Comparison of ENCODE assay signal across 7 cellular contexts in the genomic region with DNA sequence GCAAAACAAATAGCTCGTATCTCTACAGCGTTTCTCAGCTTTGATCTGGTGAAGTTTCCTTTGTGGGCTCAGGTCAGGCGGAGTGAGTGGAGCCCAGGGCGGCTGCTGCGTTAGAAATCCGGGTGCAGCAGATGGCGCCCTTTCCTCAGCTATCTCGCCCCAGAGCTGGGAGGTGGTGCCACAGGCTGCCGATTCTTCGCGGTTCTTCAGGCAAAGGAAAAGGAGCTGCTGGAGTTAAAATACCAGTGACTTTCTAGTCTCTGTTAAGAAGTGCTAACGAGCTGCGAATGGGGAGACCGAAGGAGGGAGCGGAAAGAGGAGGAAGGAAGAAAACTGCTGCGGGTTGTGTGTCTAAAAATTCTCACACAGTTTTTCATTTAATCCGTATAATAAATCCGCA.
DNase-seq lines count a peak whose midpoint lies in the region; ATAC-seq, FAIRE-seq and TF ChIP-seq lines count a peak whose summit lies in the region.

No MANE protein-coding gene starts in this region.

- no TSS peak for BruUV-seq in endothelial cell of umbilical vein (replicated peaks; lab: Mats Ljungman, UMichigan)

- POLR2A ChIA-PET in endothelial cell of umbilical vein (lab: Charles Lee): no interaction called here

- no peaks in the 10 kb centered on the region for H3K9me1 ChIP-seq in endothelial cell of umbilical vein (replicated peaks; ENCODE audit: control insufficient read depth, extremely low read depth, insufficient read depth, low read length)

- intact Hi-C loops in endothelial cell of umbilical vein (cut with micrococcal nuclease): loop anchor here (1.0 to 5.0 kb wide), 7 partner anchors 44 to 1099 kb away; partner anchors contain the start of gene TLL1

- no peaks in the 10 kb centered on the region for H3K27me3 ChIP-seq in endothelial cell of umbilical vein (ENCODE audit: control insufficient read depth in 2 of 2, insufficient read depth in 2 of 2, low read length in 2 of 2)

- CTCF ChIA-PET in endothelial cell of umbilical vein (lab: Charles Lee): interaction anchor here (0.6 to 4.0 kb wide), 77 partner anchors 9 to 1796 kb away, joined by 3 to 82 read pairs (median 4); partner anchors contain the start of genes TLL1 and TMEM192

- H3K27ac ChIP-seq in endothelial cell of umbilical vein (ENCODE audit: insufficient read depth, low read depth, low read length): no peak overlapping the region

- H3K4me3 ChIP-seq in endothelial cell of umbilical vein (replicated peaks in 1 of 3; ENCODE audit: insufficient read depth in 1 of 3, low read depth in 1 of 3, low read length in 3 of 3): peak overlapping the region in 1 of 3 experiments; percentile 31

- peak; percentile 71 to 81 for TF ChIP-seq CTCF in endothelial cell of umbilical vein (IDR thresholded peaks at IDR 0.05; ENCODE audit: extremely low read depth in 1 of 2, insufficient read depth in 1 of 2, low read depth in 1 of 2, low read length in 2 of 2)

- peaks cover 24 to 40% (median 27%) of the 10 kb centered on the region in 3 donors for H3K27me3 Mint-ChIP-seq in naive B cell

- FAIRE-seq in endothelial cell of umbilical vein (lab: Jason Lieb, UNC): peak; percentile 87

- DNase-seq in NCI-H460 (ENCODE audit: extremely low read depth, low read depth) (peak; percentile 57), endothelial cell of umbilical vein (ENCODE audit: low read depth, low spot score) (peak; percentile 64), naive B cell (peak; percentile 15)
- peak; percentile 85 for DNase-seq in activated CD8-positive, alpha-beta memory T cell treated with anti-CD3 and anti-CD28 coated beads for 24 hours
- DNase-seq in stimulated activated effector memory CD8-positive, alpha-beta T cell treated with anti-CD3 and anti-CD28 coated beads, Interleukin-12 subunit alpha, Interleukin-12 subunit beta, amount 100 ng/mL, for 72 hours (ENCODE audit: low spot score in 2 of 2): peak; percentile 49 to 70

- H3K27ac Mint-ChIP-seq in naive B cell: peak overlapping the region in 2 of 6 donors; percentile 17 to 96
- H3K27ac Mint-ChIP-seq in stimulated activated effector memory CD8-positive, alpha-beta T cell treated with anti-CD3 and anti-CD28 coated beads, Interleukin-12 subunit alpha, Interleukin-12 subunit beta, amount 100 ng/mL, for 72 hours: no peak overlapping the region

- H3K36me3 Mint-ChIP-seq in naive B cell: no peaks in the 10 kb centered on the region
- no peaks in the 10 kb centered on the region for H3K36me3 Mint-ChIP-seq in stimulated activated effector memory CD8-positive, alpha-beta T cell treated with anti-CD3 and anti-CD28 coated beads, Interleukin-12 subunit alpha, Interleukin-12 subunit beta, amount 100 ng/mL, for 72 hours

- H3K9ac ChIP-seq in endothelial cell of umbilical vein (replicated peaks; ENCODE audit: extremely low read depth, insufficient read depth, low read length): no peak overlapping the region

- no peaks in the 10 kb centered on the region for H3K36me3 ChIP-seq in endothelial cell of umbilical vein (ENCODE audit: control insufficient read depth in 2 of 2, extremely low read depth in 1 of 2, insufficient read depth in 2 of 2, low read length in 2 of 2)

- H3K4me1 Mint-ChIP-seq in naive B cell: peaks cover 4 to 6% (median 4%) of the 10 kb centered on the region in 3 donors
- peaks cover 6% of the 10 kb centered on the region for H3K4me1 Mint-ChIP-seq in stimulated activated effector memory CD8-positive, alpha-beta T cell treated with anti-CD3 and anti-CD28 coated beads, Interleukin-12 subunit alpha, Interleukin-12 subunit beta, amount 100 ng/mL, for 72 hours

- H3K4me1 ChIP-seq in endothelial cell of umbilical vein (ENCODE audit: control insufficient read depth, extremely low read depth, insufficient read depth, low read length): peaks cover 3% of the 10 kb centered on the region

- H3K79me2 ChIP-seq in endothelial cell of umbilical vein (ENCODE audit: control insufficient read depth, insufficient read depth, low read length): no peaks in the 10 kb centered on the region

- H3K9me3 Mint-ChIP-seq in naive B cell: peaks cover 0 to 1% (median 0%) of the 10 kb centered on the region in 7 donors
- no peaks in the 10 kb centered on the region for H3K9me3 Mint-ChIP-seq in stimulated activated effector memory CD8-positive, alpha-beta T cell treated with anti-CD3 and anti-CD28 coated beads, Interleukin-12 subunit alpha, Interleukin-12 subunit beta, amount 100 ng/mL, for 72 hours

- dilution Hi-C loops in endothelial cell of umbilical vein (cut with MboI; ENCODE audit: extremely low pct_ligation_motif_present, low sequenced_read_pairs): no loop called here

- H3K4me3 Mint-ChIP-seq in naive B cell: peak overlapping the region in 1 of 8 donors; percentile 66
- H3K4me3 Mint-ChIP-seq in stimulated activated effector memory CD8-positive, alpha-beta T cell treated with anti-CD3 and anti-CD28 coated beads, Interleukin-12 subunit alpha, Interleukin-12 subunit beta, amount 100 ng/mL, for 72 hours: peak overlapping the region; percentile 17

- H2AFZ ChIP-seq in endothelial cell of umbilical vein (ENCODE audit: low read depth, low read length): peak overlapping the region; percentile 71

- ATAC-seq in GM18498 (IDR thresholded peaks at IDR 0.05; ENCODE audit: unreplicated experiment): peak; percentile 99
- ATAC-seq in HG02759 (IDR thresholded peaks at IDR 0.05; ENCODE audit: unreplicated experiment): peak; percentile 100
- peak; percentile 60 to 76 for ATAC-seq in naive B cell (ENCODE audit: low read depth in 2 of 2)
- ATAC-seq in stimulated activated effector memory CD8-positive, alpha-beta T cell treated with anti-CD3 and anti-CD28 coated beads, Interleukin-12 subunit alpha, Interleukin-12 subunit beta, amount 100 ng/mL, for 72 hours: peak; percentile 88

- no peak for TF ChIP-seq POLR2A in endothelial cell of umbilical vein (IDR thresholded peaks at IDR 0.05; ENCODE audit: low read depth, low read length)

- peak overlapping the region; percentile 45 for H3K4me2 ChIP-seq in endothelial cell of umbilical vein (ENCODE audit: insufficient read depth, low read length)

- no peaks in the 10 kb centered on the region for H3K9me3 ChIP-seq in endothelial cell of umbilical vein (replicated peaks; ENCODE audit: control insufficient read depth, insufficient read depth, low read length)

- no peaks in the 10 kb centered on the region for H4K20me1 ChIP-seq in endothelial cell of umbilical vein (replicated peaks; ENCODE audit: control insufficient read depth, extremely low read depth, insufficient read depth, low read length)

TF ChIP-seq in endothelial cell of umbilical vein, 7 proteins besides CTCF, POLR2A, EP300 and RAD21:
- no peak for TF ChIP-seq GATA2 (IDR thresholded peaks at IDR 0.05; ENCODE audit: insufficient read depth, insufficient read length, low read depth, low read length)
- TF ChIP-seq EZH2 (IDR thresholded peaks at IDR 0.05; ENCODE audit: borderline replicate concordance, low read depth, low read length, severe bottlenecking): no peak
- TF ChIP-seq JUN (IDR thresholded peaks at IDR 0.05; ENCODE audit: borderline replicate concordance, insufficient read depth, insufficient read length, low read depth): no peak
- no peak for TF ChIP-seq FOS (IDR thresholded peaks at IDR 0.05; ENCODE audit: borderline replicate concordance, insufficient read depth, low read length)
- TF ChIP-seq POLR2AphosphoS5 (IDR thresholded peaks at IDR 0.05; ENCODE audit: insufficient read depth, low read depth, low read length): no peak
- no peak for TF ChIP-seq MAX (IDR thresholded peaks at IDR 0.05; ENCODE audit: insufficient read depth, insufficient read length)
- TF ChIP-seq MYC (IDR thresholded peaks at IDR 0.05; ENCODE audit: low read depth, low read length): no peak
TF ChIP-seq in endothelial cell of umbilical vein: peak in this region for 0.

Comparison
In these comparisons a context has a peak if more than half of its experiments do, and no peak if none do; other contexts are left out.
1. DNase-seq: peak in every context shown above with its lines; median percentile 85 in activated CD8-positive, alpha-beta memory T cell treated with anti-CD3 and anti-CD28 coated beads for 24 hours; 64 in endothelial cell of umbilical vein; 60 in stimulated activated effector memory CD8-positive, alpha-beta T cell treated with anti-CD3 and anti-CD28 coated beads, Interleukin-12 subunit alpha, Interleukin-12 subunit beta, amount 100 ng/mL, for 72 hours; 57 in NCI-H460; 15 in naive B cell.